Comparison of ENCODE assay signal across 8 cellular contexts in genomic region chr4:87220094-87220831, GRCh38. TPM values are rescaled to one million over a fixed set of nuclear protein-coding genes. Genes with fewer than 3 reads are reported as not detected.
DNase-seq lines count a peak whose midpoint lies in the region; TF ChIP-seq lines count a peak whose summit lies in the region.

TSS of gene KLHL8 (minus strand) at chr4:87220618. CDS start at chr4:87195539, 25,079 bp downstream.

- H2AFZ ChIP-seq in Loucy (ENCODE audit: low read length) = peak within 1 kb of the TSS; percentile 98

- peak within 1 kb of the TSS; percentile 94 for H3K4me2 ChIP-seq in Loucy (ENCODE audit: low read depth, low read length, poor library complexity, severe bottlenecking)

- H3K27ac Mint-ChIP-seq in activated naive CD4-positive, alpha-beta T cell treated with anti-CD3 and anti-CD28 coated beads, Interleukin-2, amount 10 ng/mL, durations not matched to agents 7 days and 5 days = peak within 1 kb of the TSS; percentile 94

- peaks cover 24% of the 10 kb centered on the region for H3K4me1 ChIP-seq in Loucy (ENCODE audit: insufficient read depth, low read length, poor library complexity, severe bottlenecking)

- no peaks in the 10 kb centered on the region for H3K9me2 ChIP-seq in Loucy (replicated peaks; ENCODE audit: low read depth, low read length)

- CTCF ChIA-PET in activated naive CD4-positive, alpha-beta T cell treated with anti-CD3 and anti-CD28 coated beads, Interleukin-2, amount 10 ng/mL, durations not matched to agents 7 days and 5 days (lab: Charles Lee) = interaction anchor here (0.9 to 2.1 kb wide), 7 partner anchors 9 to 298 kb away, joined by 3 to 9 read pairs (median 3); no protein-coding TSS in a partner anchor

- peaks cover 42% of the 10 kb centered on the region for H3K79me2 ChIP-seq in Loucy (ENCODE audit: insufficient read depth, low read length)

- H3K9me3 ChIP-seq in Loucy (ENCODE audit: insufficient read depth, low read depth, low read length) = no peaks in the 10 kb centered on the region

- peak within 1 kb of the TSS; percentile 86 for H3K4me3 Mint-ChIP-seq in activated naive CD4-positive, alpha-beta T cell treated with anti-CD3 and anti-CD28 coated beads, Interleukin-2, amount 10 ng/mL, durations not matched to agents 7 days and 5 days

- DNase-seq in GF-D8 (lab: John Stamatoyannopoulos, UW) = peak; percentile 62
- peak; percentile 93 for DNase-seq in H7
- peak; percentile 86 for DNase-seq in SK-N-DZ (ENCODE audit: low spot score)
- peak; percentile 89 for DNase-seq in activated naive CD4-positive, alpha-beta T cell treated with anti-CD3 and anti-CD28 coated beads, Interleukin-2, amount 10 ng/mL, durations not matched to agents 7 days and 5 days
- DNase-seq in germinal center (ENCODE audit: low spot score) = peak; percentile 94
- DNase-seq in occipital lobe (lab: John Stamatoyannopoulos, UW) = peak; percentile 85

- peaks cover 16% of the 10 kb centered on the region for H3K4me1 Mint-ChIP-seq in activated naive CD4-positive, alpha-beta T cell treated with anti-CD3 and anti-CD28 coated beads, Interleukin-2, amount 10 ng/mL, durations not matched to agents 7 days and 5 days

- peaks cover 40% of the 10 kb centered on the region for H4K20me1 ChIP-seq in Loucy (ENCODE audit: insufficient read depth, low read length, poor library complexity, severe bottlenecking)

- H3K9me3 Mint-ChIP-seq in activated naive CD4-positive, alpha-beta T cell treated with anti-CD3 and anti-CD28 coated beads, Interleukin-2, amount 10 ng/mL, durations not matched to agents 7 days and 5 days = no peaks in the 10 kb centered on the region

- H3K27me3 ChIP-seq in H7 (ENCODE audit: control insufficient read depth, insufficient read depth, low read length) (0 out of 2 replicates have a peak, but pooled peaks cover 1% of the 10 kb centered on the region), Loucy (ENCODE audit: insufficient read depth, low read length, poor library complexity, severe bottlenecking) (no peaks in the 10 kb centered on the region)

- H3K27ac ChIP-seq in temporal lobe (ENCODE audit: low read depth, low read length) = peak within 1 kb of the TSS; percentile 89

- H3K36me3 ChIP-seq in H7 (replicated peaks; ENCODE audit: control insufficient read depth, insufficient read depth, low read length) (no peaks in the 10 kb centered on the region), Loucy (ENCODE audit: insufficient read depth, low read length) (no peaks in the 10 kb centered on the region)

- peak within 1 kb of the TSS; percentile 99 for H3K4me3 ChIP-seq in H7 (ENCODE audit: insufficient read depth, low read depth, low read length)
- peak within 1 kb of the TSS; percentile 90 for H3K4me3 ChIP-seq in Loucy (ENCODE audit: low read length, poor library complexity, severe bottlenecking)

- TF ChIP-seq CTCF in Loucy (conservative IDR thresholded peaks at IDR 0.05; ENCODE audit: low read length) = no peak; the same call in 1 of the 2 replicates

- H3K9ac ChIP-seq in Loucy (ENCODE audit: low read depth, low read length, poor library complexity, severe bottlenecking) = peak within 1 kb of the TSS; percentile 86

- peaks cover 3% of the 10 kb centered on the region for H3K36me3 Mint-ChIP-seq in activated naive CD4-positive, alpha-beta T cell treated with anti-CD3 and anti-CD28 coated beads, Interleukin-2, amount 10 ng/mL, durations not matched to agents 7 days and 5 days

- H3K27me3 Mint-ChIP-seq in activated naive CD4-positive, alpha-beta T cell treated with anti-CD3 and anti-CD28 coated beads, Interleukin-2, amount 10 ng/mL, durations not matched to agents 7 days and 5 days = no peaks in the 10 kb centered on the region

- no peaks in the 10 kb centered on the region for H3F3A ChIP-seq in Loucy (ENCODE audit: low read depth)

RNA-seq across cellular contexts. Expression of gene KLHL8, which starts in this region (rescaled TPM):
- 4.4 and 4.6 TPM in 2 replicates for total RNA-seq in H7 (2014; rRNA removed; shearing (Covaris generic))
- polyA plus RNA-seq in SK-N-DZ (2014; cell fraction: cytosol; rRNA removed) = 16.4 and 17.5 TPM in 2 replicates
- 3.9 and 4.5 TPM in 2 replicates for polyA plus RNA-seq in SK-N-DZ (2014; cell fraction: nucleus; rRNA removed)
- total RNA-seq in occipital lobe (175 TPM), temporal lobe (88.3 TPM)

Comparison
In these comparisons a context has a peak if more than half of its experiments do, and no peak if none do; other contexts are left out.
1. Peak in every context shown above with its lines: DNase-seq, H3K4me3 ChIP-seq and H3K27ac ChIP-seq.
2. RNA of gene KLHL8 (total RNA-seq): 175 TPM in occipital lobe (single experiment) and 88.3 TPM in temporal lobe (single experiment); 4.4 to 4.6 TPM in H7; every median in the first group is over 10 times any median in the second.